ENCODE assay signal across 21 cellular contexts in genomic region chr12:131573631-131574396, GRCh38.
"Had no signal": no experiment of that assay in that cellular context is flagged by ENCODE, and none has a peak within 500 bp of the region (broad histone marks: within the 10 kb centered on the region; RNA-seq: fewer than 3 reads in every experiment).

No MANE protein-coding gene starts in this region.

- H3K9me3 ChIP-seq: breast epithelium had no signal

- H3K4me1 Mint-ChIP-seq: activated CD4-positive, alpha-beta T cell treated with anti-CD3 and anti-CD28 coated beads, Interleukin-2, amount 10 ng/mL, durations not matched to agents 7 days and 5 days; activated naive CD8-positive, alpha-beta T cell treated with anti-CD3 and anti-CD28 coated beads, Interleukin-2, amount 10 ng/mL, durations not matched to agents 7 days and 5 days; activated T-helper 17 cell treated with anti-CD3 and anti-CD28 coated beads, Interleukin-2, amount 50 U/mL, for 72 hours had no signal

- H3K36me3 Mint-ChIP-seq: activated CD4-positive, alpha-beta memory T cell treated with anti-CD3 and anti-CD28 coated beads for 36 hours; activated naive CD8-positive, alpha-beta T cell treated with anti-CD3 and anti-CD28 coated beads, Interleukin-2, amount 10 ng/mL, durations not matched to agents 7 days and 5 days had no signal

- ATAC-seq: activated T-helper 17 cell treated with anti-CD3 and anti-CD28 coated beads, Interleukin-2, amount 50 U/mL, for 72 hours had no signal

- H3K27me3 Mint-ChIP-seq: activated CD4-positive, alpha-beta T cell treated with anti-CD3 and anti-CD28 coated beads, Interleukin-2, amount 10 ng/mL, durations not matched to agents 7 days and 5 days; activated naive CD8-positive, alpha-beta T cell treated with anti-CD3 and anti-CD28 coated beads, Interleukin-2, amount 10 ng/mL, durations not matched to agents 7 days and 5 days had no signal

- H3K4me3 Mint-ChIP-seq: activated CD4-positive, alpha-beta memory T cell treated with anti-CD3 and anti-CD28 coated beads for 36 hours; activated CD4-positive, alpha-beta T cell treated with anti-CD3 and anti-CD28 coated beads, Interleukin-2, amount 10 ng/mL, durations not matched to agents 7 days and 5 days; activated naive CD8-positive, alpha-beta T cell treated with anti-CD3 and anti-CD28 coated beads, Interleukin-2, amount 10 ng/mL, durations not matched to agents 7 days and 5 days; activated T-helper 17 cell treated with anti-CD3 and anti-CD28 coated beads, Interleukin-2, amount 50 U/mL, for 72 hours had no signal

- DNase-seq: activated CD4-positive, alpha-beta memory T cell treated with anti-CD3 and anti-CD28 coated beads for 36 hours; activated CD4-positive, alpha-beta T cell treated with anti-CD3 and anti-CD28 coated beads, Interleukin-2, amount 10 ng/mL, durations not matched to agents 7 days and 5 days; activated CD4-positive, CD25-positive, alpha-beta regulatory T cell; activated CD8-positive, alpha-beta memory T cell treated with anti-CD3 and anti-CD28 coated beads for 24 hours; activated gamma-delta T cell treated with Interleukin-2 at 50 U/mL for 16 hours; activated naive CD4-positive, alpha-beta T cell treated with anti-CD3 and anti-CD28 coated beads, Interleukin-2, amount 50 U/mL, for 16 hours; activated naive CD8-positive, alpha-beta T cell treated with anti-CD3 and anti-CD28 coated beads, Interleukin-2, amount 10 ng/mL, durations not matched to agents 7 days and 5 days; activated T-cell treated with anti-CD3 and anti-CD28 coated beads, Interleukin-2, amount 50 U/mL, for 48 hours; IMR-90; Kasumi-1; KBM-7; NCI-H1105 treated with DMSO at 0.1 percent for 48 hours; NCI-H1436 treated with DMSO at 0.1 percent for 48 hours; NCI-H187; NCI-H2081; NCI-H510A treated with DMSO at 0.1 percent for 48 hours; SHP77; T-helper 1 cell had no signal

- H3K4me3 ChIP-seq: breast epithelium had no signal

- H3K27ac ChIP-seq: breast epithelium, VCaP had no signal

- H3K9me3 Mint-ChIP-seq: activated CD4-positive, alpha-beta memory T cell treated with anti-CD3 and anti-CD28 coated beads for 36 hours; activated naive CD8-positive, alpha-beta T cell treated with anti-CD3 and anti-CD28 coated beads, Interleukin-2, amount 10 ng/mL, durations not matched to agents 7 days and 5 days; activated T-helper 17 cell treated with anti-CD3 and anti-CD28 coated beads, Interleukin-2, amount 50 U/mL, for 72 hours had no signal

- H3K4me1 ChIP-seq: breast epithelium had no signal

- H3K27ac Mint-ChIP-seq: activated CD4-positive, alpha-beta memory T cell treated with anti-CD3 and anti-CD28 coated beads for 36 hours; activated CD4-positive, alpha-beta T cell treated with anti-CD3 and anti-CD28 coated beads, Interleukin-2, amount 10 ng/mL, durations not matched to agents 7 days and 5 days; activated naive CD8-positive, alpha-beta T cell treated with anti-CD3 and anti-CD28 coated beads, Interleukin-2, amount 10 ng/mL, durations not matched to agents 7 days and 5 days; activated T-helper 17 cell treated with anti-CD3 and anti-CD28 coated beads, Interleukin-2, amount 50 U/mL, for 72 hours had no signal

- H3K36me3 ChIP-seq: breast epithelium had no signal
